Comparison of ENCODE assay signal across 1 cellular context in genomic region chr19:38417146-38417543, GRCh38.
TF ChIP-seq lines count a peak whose summit lies in the region.

No MANE protein-coding gene starts in this region.

TF ChIP-seq in H1, 55 proteins besides CTCF, POLR2A, EP300 and RAD21:
- TF ChIP-seq POLR2AphosphoS5 (IDR thresholded peaks at IDR 0.05; ENCODE audit: low read depth, low read length) (no peak), CHD2 (IDR thresholded peaks at IDR 0.05; ENCODE audit: low read length) (no peak), E2F6 (IDR thresholded peaks at IDR 0.05) (no peak), TAF7 (optimal IDR thresholded peaks at IDR 0.05; ENCODE audit: borderline replicate concordance, low read depth, low read length) (no peak), CBX8 (IDR thresholded peaks at IDR 0.05; ENCODE audit: borderline replicate concordance, low read depth, low read length) (no peak), ZNF274 (IDR thresholded peaks at IDR 0.05; ENCODE audit: borderline replicate concordance, extremely low read depth, low read length) (no peak), KDM4A (IDR thresholded peaks at IDR 0.05; ENCODE audit: low read depth, low read length, severe bottlenecking) (no peak), TAF1 (IDR thresholded peaks at IDR 0.05; ENCODE audit: low read depth, low read length) (no peak), SUZ12 (IDR thresholded peaks at IDR 0.05; ENCODE audit: low read length) (no peak)
